Comparison of ENCODE assay signal across 9 cellular contexts in the genomic region with DNA sequence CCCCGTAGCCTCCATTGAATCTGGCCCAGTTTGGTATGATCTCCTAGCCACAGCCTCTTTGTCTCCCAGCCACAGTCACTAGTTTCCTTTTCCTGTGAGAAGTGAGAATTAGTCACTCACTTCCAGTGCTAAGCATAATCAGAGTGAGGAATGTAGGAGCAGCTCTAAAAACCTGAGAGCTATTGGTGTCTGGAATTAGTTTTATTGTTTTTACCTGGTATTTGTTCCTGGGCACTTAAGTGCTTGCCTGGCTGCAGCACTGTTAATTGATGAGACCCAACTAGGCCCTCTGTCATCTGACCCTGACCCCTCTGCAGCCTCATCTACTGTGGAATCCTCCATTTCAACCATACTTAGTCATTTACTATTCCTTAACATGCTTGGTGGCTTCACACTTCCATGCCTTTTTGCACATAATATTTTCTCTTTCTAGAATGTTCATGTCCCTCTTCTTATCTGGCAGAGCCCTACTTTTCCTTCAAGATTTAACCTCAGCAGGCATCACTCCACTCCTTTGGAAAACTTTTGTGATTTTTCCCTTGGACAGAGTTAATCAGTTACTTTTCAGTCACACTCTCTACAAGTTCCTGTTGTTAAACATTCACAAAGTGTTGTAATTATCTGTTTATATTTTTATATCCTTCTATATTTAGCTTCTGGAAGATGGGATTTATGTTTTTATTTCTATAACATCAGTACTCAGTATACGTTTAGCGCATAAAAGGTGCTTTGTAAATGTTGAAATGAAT. TPM values are rescaled to one million over a fixed set of nuclear protein-coding genes. Genes with fewer than 3 reads are reported as not detected.
DNase-seq lines count a peak whose midpoint lies in the region; ATAC-seq, FAIRE-seq and TF ChIP-seq lines count a peak whose summit lies in the region.
"Had no signal": no experiment of that assay in that cellular context is flagged by ENCODE, and none has a peak within 500 bp of the region (broad histone marks: within the 10 kb centered on the region; RNA-seq: fewer than 3 reads in every experiment).

No MANE protein-coding gene starts in this region.

- no peak for TF ChIP-seq CTCF in lower lobe of right lung (IDR thresholded peaks at IDR 0.05)

- ATAC-seq in lower lobe of right lung (peak; percentile 59 to 75), GM21576 (IDR thresholded peaks at IDR 0.05; ENCODE audit: unreplicated experiment) (no peak), HG03432 (IDR thresholded peaks at IDR 0.05; ENCODE audit: unreplicated experiment) (no peak)

- H3K27me3 ChIP-seq in lower lobe of right lung (ENCODE audit: low read depth), result no peaks in the 10 kb centered on the region
- H3K27me3 ChIP-seq: heart left ventricle had no signal

- DNase-seq in AG08395 (ENCODE audit: low spot score) (peak; percentile 48), H54 (ENCODE audit: insufficient read length, low spot score) (peak; percentile 6), amniotic epithelial cell (ENCODE audit: low read depth) (peak; percentile 25), lower lobe of right lung (no peak), OCI-M1 (lab: John Stamatoyannopoulos, UW) (no peak), ecto neural progenitor cell (ENCODE audit: low spot score) (no peak)
- DNase-seq: heart left ventricle had no signal

- H3K36me3 ChIP-seq in lower lobe of right lung, result no peaks in the 10 kb centered on the region
- H3K36me3 ChIP-seq: heart left ventricle had no signal

- FAIRE-seq in H54 (lab: Jason Lieb, UNC), result peak; percentile 23

- intact Hi-C loops in lower lobe of right lung (cut with DNase I), result no loop called here

- H3K4me1 ChIP-seq in lower lobe of right lung, result peaks cover 70% of the 10 kb centered on the region

- no peak overlapping the region for H3K4me3 ChIP-seq in lower lobe of right lung
- H3K4me3 ChIP-seq: heart left ventricle had no signal

- H3K9me3 ChIP-seq in lower lobe of right lung, result no peaks in the 10 kb centered on the region
- H3K9me3 ChIP-seq: heart left ventricle had no signal

- no peak for TF ChIP-seq POLR2A in H54 (IDR thresholded peaks at IDR 0.05; ENCODE audit: low read depth, low read length)

- H3K27ac ChIP-seq in lower lobe of right lung, result no peak overlapping the region

RNA-seq across cellular contexts. Expression of a gene that starts 48.8 kb away (rescaled TPM):
- 49.2 TPM for total RNA-seq in lower lobe of right lung

Comparison
In these comparisons a context has a peak if more than half of its experiments do, and no peak if none do; other contexts are left out.
1. DNase-seq: peak in AG08395 (single experiment), H54 (single experiment) and amniotic epithelial cell (single experiment); none in lower lobe of right lung (single experiment), OCI-M1 (single experiment) and ecto neural progenitor cell (single experiment).
2. ATAC-seq: peak in lower lobe of right lung (2 of 2); none in GM21576 (single experiment) and HG03432 (single experiment).